In the genomic region with DNA sequence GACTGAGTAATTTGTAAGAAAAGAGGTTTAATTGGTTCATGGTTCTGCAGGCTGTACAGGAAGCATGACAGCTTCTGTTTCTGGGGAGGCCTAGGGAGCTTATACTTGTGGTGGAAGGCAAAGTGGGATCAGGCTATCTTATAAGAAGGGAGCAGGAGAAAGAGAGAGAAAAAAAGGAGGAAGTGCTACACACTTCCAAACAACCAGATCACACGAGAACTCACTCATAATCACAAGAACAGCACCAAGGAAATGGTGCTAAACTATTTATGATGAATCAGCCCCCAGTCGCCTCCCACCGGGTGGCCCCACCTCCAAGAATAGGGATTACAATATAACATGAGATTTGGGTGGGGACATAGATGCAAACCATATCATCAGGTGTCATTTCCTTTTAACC, we compare ENCODE assay signal across 26 cellular contexts.
"Had no signal": no experiment of that assay in that cellular context is flagged by ENCODE, and none has a peak within 500 bp of the region (broad histone marks: within the 10 kb centered on the region; RNA-seq: fewer than 3 reads in every experiment).

No MANE protein-coding gene starts in this region.

- H3K4me1 ChIP-seq: breast epithelium, Peyer's patch, SJSA1 had no signal

- H3K27ac ChIP-seq: breast epithelium, Peyer's patch, SJSA1 had no signal

- H3K9me3 ChIP-seq: Peyer's patch, SJSA1 had no signal

- DNase-seq: activated CD4-positive, alpha-beta T cell treated with anti-CD3 and anti-CD28 coated beads for 4 hours; activated CD8-positive, alpha-beta memory T cell treated with anti-CD3 and anti-CD28 coated beads, Interleukin-2, amount 50 U/mL, for 4 hours; activated CD8-positive, alpha-beta T cell treated with anti-CD3 and anti-CD28 coated beads for 36 hours; activated effector memory CD4-positive, alpha-beta T cell treated with Interleukin-2 at 50 U/mL for 16 hours; activated naive CD4-positive, alpha-beta T cell; activated T-cell treated with anti-CD3 and anti-CD28 coated beads, Interleukin-2, amount 50 U/mL, for 72 hours; aorta; central memory CD4-positive, alpha-beta T cell; Kasumi-1; KBM-7; NCI-H1092 treated with DMSO at 0.1 percent for 48 hours; NCI-H1417 treated with DMSO at 0.1 percent for 48 hours; NCI-H1694; NCI-H2029; NCI-H2107; NCI-H2171 treated with DMSO at 0.1 percent for 48 hours; NCI-H226; NCI-H510A; NCI-H526 treated with DMSO at 0.1 percent for 48 hours; NK-92 treated with Interleukin-12 subunit alpha and Interleukin-12 subunit beta, amount 100 ng/mL, for 24 hours; Peyer's patch; SHP77 had no signal

- H3K27me3 ChIP-seq: breast epithelium, Peyer's patch, SJSA1 had no signal

- H3K36me3 ChIP-seq: breast epithelium, Peyer's patch, SJSA1 had no signal

- H3K4me3 ChIP-seq: breast epithelium, Peyer's patch, SJSA1 had no signal

- ATAC-seq: activated CD4-positive, CD25-positive, alpha-beta regulatory T cell treated with anti-CD3 and anti-CD28 coated beads, Interleukin-2, amount 50 U/mL, for 24 hours; activated CD8-positive, alpha-beta T cell treated with anti-CD3 and anti-CD28 coated beads for 36 hours; activated T-cell treated with anti-CD3 and anti-CD28 coated beads, Interleukin-2, amount 50 U/mL, for 72 hours; SK-N-SH treated with all-trans-retinoic acid at 6 μM for 48 hours had no signal
